In genomic region chr15:29430831-29431230, GRCh38 we compare ENCODE assay signal across 34 cellular contexts.
"Had no signal": no experiment of that assay in that cellular context is flagged by ENCODE, and none has a peak within 500 bp of the region (broad histone marks: within the 10 kb centered on the region; RNA-seq: fewer than 3 reads in every experiment).

No MANE protein-coding gene starts in this region.

- H3K4me3 ChIP-seq: MG63 had no signal

- DNase-seq: Karpas-422, Kasumi-1, MG63, MM.1S, MV-4-11, NCI-H1048, NCI-H1092, NCI-H1092 treated with DMSO at 0.1 percent for 48 hours, NCI-H1105, NCI-H1105 treated with DMSO at 0.1 percent for 48 hours, NCI-H1417, NCI-H1417 treated with DMSO at 0.1 percent for 48 hours, NCI-H1436, NCI-H1436 treated with DMSO at 0.1 percent for 48 hours, NCI-H146, NCI-H1694, NCI-H1694 treated with DMSO at 0.1 percent for 48 hours, NCI-H187, NCI-H187 treated with DMSO at 0.1 percent for 48 hours, NCI-H1930, NCI-H2029, NCI-H2029 treated with DMSO at 0.1 percent for 48 hours, NCI-H2081, NCI-H2081 treated with DMSO at 0.1 percent for 48 hours, NCI-H2107, NCI-H2171, NCI-H2171 treated with DMSO at 0.1 percent for 48 hours, NCI-H2227 treated with DMSO at 0.1 percent for 48 hours, NCI-H226, NCI-H345, NCI-H446, NCI-H446 treated with DMSO at 0.1 percent for 48 hours, NCI-H510A, NCI-H510A treated with DMSO at 0.1 percent for 48 hours had no signal

- H3K27me3 ChIP-seq: MG63 had no signal

- H3K9me3 ChIP-seq: MG63 had no signal

- H3K36me3 ChIP-seq: MG63 had no signal
